In the genomic region with DNA sequence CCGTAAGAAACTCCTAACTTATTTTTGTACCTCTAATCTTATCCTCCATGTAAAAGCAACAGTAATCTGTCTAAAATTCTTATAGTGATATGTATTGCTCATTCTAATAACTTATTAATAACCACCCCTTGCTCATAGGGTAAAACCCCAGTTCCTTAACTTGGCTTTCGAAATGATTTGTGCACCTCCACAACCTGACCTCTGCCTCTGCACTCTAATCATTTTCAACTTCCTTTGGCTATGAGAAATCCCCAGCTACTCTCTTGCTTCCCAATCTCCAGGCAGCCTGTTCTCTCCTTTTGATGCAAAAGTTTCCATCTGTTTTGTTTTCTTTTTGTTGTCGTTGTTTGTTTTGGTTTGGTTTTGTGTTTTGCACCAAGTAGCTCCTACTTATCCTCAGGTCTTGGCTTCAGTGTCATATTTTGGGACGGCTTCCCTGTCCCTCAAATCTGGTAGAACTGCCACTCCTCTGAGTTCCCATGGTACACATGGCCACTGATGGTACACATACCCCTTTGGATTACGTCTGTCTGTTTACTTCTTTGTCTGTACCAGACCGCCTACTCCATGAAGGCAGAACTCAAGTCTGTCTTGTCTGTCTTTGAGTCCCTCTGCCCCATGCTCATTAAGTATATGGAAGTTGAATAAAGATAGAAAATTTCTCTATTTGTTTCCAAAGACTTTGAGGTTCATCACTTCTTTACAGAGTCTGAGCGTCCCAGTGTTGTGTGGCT, we compare ENCODE assay signal across 11 cellular contexts.
DNase-seq lines count a peak whose midpoint lies in the region; ATAC-seq and TF ChIP-seq lines count a peak whose summit lies in the region.
"Had no signal": no experiment of that assay in that cellular context is flagged by ENCODE, and none has a peak within 500 bp of the region (broad histone marks: within the 10 kb centered on the region; RNA-seq: fewer than 3 reads in every experiment).

No MANE protein-coding gene starts in this region.

- ATAC-seq in activated naive CD4-positive, alpha-beta T cell treated with anti-CD3 and anti-CD28 coated beads, Interleukin-2, amount 50 U/mL, for 72 hours: peak; percentile 49 to 51
- no peak for ATAC-seq in GM23338
- ATAC-seq in HG03439 (IDR thresholded peaks at IDR 0.05; ENCODE audit: unreplicated experiment): peak; percentile 94
- ATAC-seq: WTC11 had no signal

- no peak for DNase-seq in activated naive CD4-positive, alpha-beta T cell treated with anti-CD3 and anti-CD28 coated beads, Interleukin-2, amount 50 U/mL, for 72 hours (ENCODE audit: low spot score in 2 of 2)
- DNase-seq in activated naive CD4-positive, alpha-beta T cell treated with anti-CD3 and anti-CD28 coated beads, Interleukin-2, amount 50 U/mL, for 16 hours: no peak
- no peak for DNase-seq in GM23338 (ENCODE audit: low spot score)
- no peak for DNase-seq in NCI-H1436 treated with DMSO at 0.1 percent for 48 hours (lab: John Stamatoyannopoulos, UW)
- no peak for DNase-seq in stimulated activated CD4-positive, alpha-beta T cell treated with anti-CD3 and anti-CD28 coated beads, Interleukin-4, amount 100 ng/mL, for 24 hours
- no peak for DNase-seq in NCI-H1694 treated with DMSO at 0.1 percent for 48 hours (lab: John Stamatoyannopoulos, UW)
- no peak for DNase-seq in activated effector memory CD4-positive, alpha-beta T cell treated with Interleukin-2 at 50 U/mL for 16 hours
- DNase-seq: brain microvascular endothelial cell, Kasumi-1 had no signal

- H3K4me3 ChIP-seq in GM23338: no peak overlapping the region

- H3K4me1 Mint-ChIP-seq in GM23338: peaks cover 16% of the 10 kb centered on the region; the same call in 2 of the 3 replicates

- peaks cover 16% of the 10 kb centered on the region for H3K9me2 ChIP-seq in GM23338 (ENCODE audit: insufficient read depth)

- peaks cover 0 to 4% of the 10 kb centered on the region in 2 donors for H3K9me3 Mint-ChIP-seq in activated naive CD4-positive, alpha-beta T cell treated with anti-CD3 and anti-CD28 coated beads, Interleukin-2, amount 50 U/mL, for 72 hours
- no peaks in the 10 kb centered on the region for H3K9me3 Mint-ChIP-seq in GM23338

- H3K27ac Mint-ChIP-seq in activated naive CD4-positive, alpha-beta T cell treated with anti-CD3 and anti-CD28 coated beads, Interleukin-2, amount 50 U/mL, for 72 hours: peak overlapping the region; percentile 34 to 72
- H3K27ac Mint-ChIP-seq in GM23338: no peak overlapping the region
- H3K27ac Mint-ChIP-seq: WTC11 had no signal

- no peaks in the 10 kb centered on the region for H3K27me3 ChIP-seq in GM23338 (ENCODE audit: insufficient read depth)
- H3K27me3 ChIP-seq: brain microvascular endothelial cell had no signal

- H3K27ac ChIP-seq in GM23338 (ENCODE audit: low read depth): no peak overlapping the region
- H3K27ac ChIP-seq: brain microvascular endothelial cell had no signal

- H4K20me1 ChIP-seq in GM23338 (replicated peaks; ENCODE audit: insufficient read depth): no peaks in the 10 kb centered on the region

- peaks cover 5% of the 10 kb centered on the region; the same call in 1 of the 2 replicates for H3K4me1 ChIP-seq in GM23338 (ENCODE audit: insufficient read depth)

- H3K4me2 ChIP-seq in GM23338: no peak overlapping the region

- H3K36me3 ChIP-seq in GM23338 (ENCODE audit: insufficient read depth): no peaks in the 10 kb centered on the region
- H3K36me3 ChIP-seq: brain microvascular endothelial cell had no signal

- H3K79me2 ChIP-seq in GM23338 (replicated peaks; ENCODE audit: insufficient read depth): no peaks in the 10 kb centered on the region

- H3K4me3 Mint-ChIP-seq in GM23338: no peak overlapping the region
- H3K4me3 Mint-ChIP-seq: WTC11 had no signal

- peaks cover 0 to 7% of the 10 kb centered on the region in 2 donors for H3K36me3 Mint-ChIP-seq in activated naive CD4-positive, alpha-beta T cell treated with anti-CD3 and anti-CD28 coated beads, Interleukin-2, amount 50 U/mL, for 72 hours
- no peaks in the 10 kb centered on the region for H3K36me3 Mint-ChIP-seq in GM23338 (ENCODE audit: low read depth)

- no peak for TF ChIP-seq CTCF in GM23338 (conservative IDR thresholded peaks at IDR 0.05; ENCODE audit: low read depth in 2 of 2)

- peak overlapping the region; percentile 48 for H2AFZ ChIP-seq in GM23338

- peaks cover 6% of the 10 kb centered on the region for H3K27me3 Mint-ChIP-seq in GM23338 (ENCODE audit: insufficient read depth, low read depth, poor library complexity)

- H3F3A ChIP-seq in GM23338 (replicated peaks; ENCODE audit: low read depth): no peaks in the 10 kb centered on the region

TF ChIP-seq in GM23338, 12 proteins besides CTCF, POLR2A, EP300 and RAD21 (continues in another document):
- TF ChIP-seq, protein P1, sequence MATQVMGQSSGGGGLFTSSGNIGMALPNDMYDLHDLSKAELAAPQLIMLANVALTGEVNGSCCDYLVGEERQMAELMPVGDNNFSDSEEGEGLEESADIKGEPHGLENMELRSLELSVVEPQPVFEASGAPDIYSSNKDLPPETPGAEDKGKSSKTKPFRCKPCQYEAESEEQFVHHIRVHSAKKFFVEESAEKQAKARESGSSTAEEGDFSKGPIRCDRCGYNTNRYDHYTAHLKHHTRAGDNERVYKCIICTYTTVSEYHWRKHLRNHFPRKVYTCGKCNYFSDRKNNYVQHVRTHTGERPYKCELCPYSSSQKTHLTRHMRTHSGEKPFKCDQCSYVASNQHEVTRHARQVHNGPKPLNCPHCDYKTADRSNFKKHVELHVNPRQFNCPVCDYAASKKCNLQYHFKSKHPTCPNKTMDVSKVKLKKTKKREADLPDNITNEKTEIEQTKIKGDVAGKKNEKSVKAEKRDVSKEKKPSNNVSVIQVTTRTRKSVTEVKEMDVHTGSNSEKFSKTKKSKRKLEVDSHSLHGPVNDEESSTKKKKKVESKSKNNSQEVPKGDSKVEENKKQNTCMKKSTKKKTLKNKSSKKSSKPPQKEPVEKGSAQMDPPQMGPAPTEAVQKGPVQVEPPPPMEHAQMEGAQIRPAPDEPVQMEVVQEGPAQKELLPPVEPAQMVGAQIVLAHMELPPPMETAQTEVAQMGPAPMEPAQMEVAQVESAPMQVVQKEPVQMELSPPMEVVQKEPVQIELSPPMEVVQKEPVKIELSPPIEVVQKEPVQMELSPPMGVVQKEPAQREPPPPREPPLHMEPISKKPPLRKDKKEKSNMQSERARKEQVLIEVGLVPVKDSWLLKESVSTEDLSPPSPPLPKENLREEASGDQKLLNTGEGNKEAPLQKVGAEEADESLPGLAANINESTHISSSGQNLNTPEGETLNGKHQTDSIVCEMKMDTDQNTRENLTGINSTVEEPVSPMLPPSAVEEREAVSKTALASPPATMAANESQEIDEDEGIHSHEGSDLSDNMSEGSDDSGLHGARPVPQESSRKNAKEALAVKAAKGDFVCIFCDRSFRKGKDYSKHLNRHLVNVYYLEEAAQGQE (IDR thresholded peaks at IDR 0.05; ENCODE audit: unreplicated experiment): no peak
- TF ChIP-seq POLR2AphosphoS5 (IDR thresholded peaks at IDR 0.05; ENCODE audit: low read depth) (no peak), ZNF331 (CRISPR knock-in tag; IDR thresholded peaks at IDR 0.05; ENCODE audit: low read depth) (no peak), NANOG (IDR thresholded peaks at IDR 0.05; ENCODE audit: borderline replicate concordance) (no peak), STAT1 (IDR thresholded peaks at IDR 0.05; ENCODE audit: unreplicated experiment) (no peak), ZNF114 (CRISPR knock-in tag; IDR thresholded peaks at IDR 0.05) (no peak), JUNB (IDR thresholded peaks at IDR 0.05; ENCODE audit: unreplicated experiment) (no peak), EZH2 (IDR thresholded peaks at IDR 0.05; ENCODE audit: low read depth, unreplicated experiment) (no peak), CREB1 (CRISPR knock-in tag; IDR thresholded peaks at IDR 0.05; ENCODE audit: low read depth) (no peak)
